Comparison of ENCODE assay signal across 21 cellular contexts in the genomic region with DNA sequence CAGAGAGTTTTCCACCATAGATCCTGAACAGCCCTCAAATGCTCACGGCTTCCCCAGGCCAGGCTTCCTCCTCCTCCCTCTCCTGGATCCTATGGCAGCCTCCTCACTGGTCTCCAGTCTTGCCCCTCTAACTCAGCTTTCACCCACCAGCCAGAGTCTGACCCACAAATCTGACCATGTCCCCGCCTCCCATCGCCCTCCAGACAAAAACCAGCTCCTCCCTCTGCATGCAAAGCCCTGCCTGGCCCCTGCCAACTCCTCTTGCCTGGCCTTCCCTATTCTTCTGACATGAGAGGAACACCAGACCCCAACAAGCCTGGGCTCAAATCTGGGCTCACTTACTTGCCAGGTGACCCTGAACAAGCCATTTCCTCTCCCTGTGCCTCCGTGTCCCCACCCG. TPM values are rescaled to one million over a fixed set of nuclear protein-coding genes. Genes with fewer than 3 reads are reported as not detected.
DNase-seq lines count a peak whose midpoint lies in the region; ATAC-seq and TF ChIP-seq lines count a peak whose summit lies in the region.
"Had no signal": no experiment of that assay in that cellular context is flagged by ENCODE, and none has a peak within 500 bp of the region (broad histone marks: within the 10 kb centered on the region; RNA-seq: fewer than 3 reads in every experiment).

No MANE protein-coding gene starts in this region.

- TF ChIP-seq CTCF in natural killer cell (IDR thresholded peaks at IDR 0.05) (no peak), mesothelial cell of epicardium (IDR thresholded peaks at IDR 0.05; ENCODE audit: unreplicated experiment) (no peak)

- H3K27me3 Mint-ChIP-seq in natural killer cell (ENCODE audit: low read depth in 2 of 2) (no peaks in the 10 kb centered on the region), mesothelial cell of epicardium (ENCODE audit: low read depth) (no peaks in the 10 kb centered on the region)
- no peaks in the 10 kb centered on the region for H3K27me3 Mint-ChIP-seq in natural killer cell treated with Interleukin-12 subunit alpha and Interleukin-12 subunit beta and Interleukin-15 and Interleukin-18, amount 100 ng/mL, for 72 hours
- no peaks in the 10 kb centered on the region for H3K27me3 Mint-ChIP-seq in central memory CD8-positive, alpha-beta T cell
- H3K27me3 Mint-ChIP-seq: activated naive CD8-positive, alpha-beta T cell treated with anti-CD3 and anti-CD28 coated beads for 36 hours; CD4-positive, CD25-positive, alpha-beta regulatory T cell had no signal

- H3K36me3 Mint-ChIP-seq in natural killer cell = peaks cover 12% of the 10 kb centered on the region
- H3K36me3 Mint-ChIP-seq in natural killer cell treated with Interleukin-12 subunit alpha and Interleukin-12 subunit beta and Interleukin-15 and Interleukin-18, amount 100 ng/mL, for 72 hours = no peaks in the 10 kb centered on the region
- peaks cover 36% of the 10 kb centered on the region for H3K36me3 Mint-ChIP-seq in central memory CD8-positive, alpha-beta T cell (ENCODE audit: insufficient read depth)
- H3K36me3 Mint-ChIP-seq in mesothelial cell of epicardium = peaks cover 25% of the 10 kb centered on the region

- no peak for ATAC-seq in natural killer cell
- ATAC-seq in natural killer cell treated with Interleukin-12 subunit alpha and Interleukin-12 subunit beta and Interleukin-15 and Interleukin-18, amount 100 ng/mL, for 72 hours = no peak
- no peak for ATAC-seq in central memory CD8-positive, alpha-beta T cell (replicated peaks; ENCODE audit: extremely low read depth, poor library complexity, severe bottlenecking)
- ATAC-seq in HG02870 (IDR thresholded peaks at IDR 0.05; ENCODE audit: unreplicated experiment) = no peak
- no peak for ATAC-seq in GM18520 (IDR thresholded peaks at IDR 0.05; ENCODE audit: unreplicated experiment)
- ATAC-seq: activated T-cell treated with anti-CD3 and anti-CD28 coated beads, Interleukin-2, amount 50 U/mL, for 72 hours; heart right ventricle; left ventricle myocardium superior had no signal

- no peak overlapping the region for H3K4me3 Mint-ChIP-seq in natural killer cell
- H3K4me3 Mint-ChIP-seq in natural killer cell treated with Interleukin-12 subunit alpha and Interleukin-12 subunit beta and Interleukin-15 and Interleukin-18, amount 100 ng/mL, for 72 hours = no peak overlapping the region
- no peak overlapping the region for H3K4me3 Mint-ChIP-seq in central memory CD8-positive, alpha-beta T cell
- no peak overlapping the region for H3K4me3 Mint-ChIP-seq in mesothelial cell of epicardium
- H3K4me3 Mint-ChIP-seq: activated naive CD8-positive, alpha-beta T cell treated with anti-CD3 and anti-CD28 coated beads for 36 hours; activated T-cell treated with anti-CD3 and anti-CD28 coated beads, Interleukin-2, amount 50 U/mL, for 72 hours had no signal

- H3K4me1 Mint-ChIP-seq in natural killer cell (peaks cover 33 to 51% of the 10 kb centered on the region in 2 donors), mesothelial cell of epicardium (peaks cover 33% of the 10 kb centered on the region)
- H3K4me1 Mint-ChIP-seq in natural killer cell treated with Interleukin-12 subunit alpha and Interleukin-12 subunit beta and Interleukin-15 and Interleukin-18, amount 100 ng/mL, for 72 hours (ENCODE audit: low read depth in 2 of 2) = peaks cover 0 to 34% of the 10 kb centered on the region in 2 donors
- H3K4me1 Mint-ChIP-seq in central memory CD8-positive, alpha-beta T cell = peaks cover 41% of the 10 kb centered on the region
- H3K4me1 Mint-ChIP-seq: activated naive CD8-positive, alpha-beta T cell treated with anti-CD3 and anti-CD28 coated beads for 36 hours had no signal

- DNase-seq in natural killer cell (no peak), mesothelial cell of epicardium (ENCODE audit: low spot score in 2 of 2, unreplicated experiment in 2 of 2) (no peak), CD1c-positive myeloid dendritic cell (ENCODE audit: extremely low spot score) (no peak)
- no peak for DNase-seq in natural killer cell treated with Interleukin-12 subunit alpha and Interleukin-12 subunit beta and Interleukin-15 and Interleukin-18, amount 100 ng/mL, for 72 hours (ENCODE audit: low spot score)
- DNase-seq in central memory CD8-positive, alpha-beta T cell (ENCODE audit: low spot score in 2 of 2) = no peak
- DNase-seq in activated T-cell treated with anti-CD3 and anti-CD28 coated beads, Interleukin-2, amount 50 U/mL, for 1 hour = no peak
- DNase-seq: activated naive CD8-positive, alpha-beta T cell treated with anti-CD3 and anti-CD28 coated beads for 36 hours; activated T-cell treated with anti-CD3 and anti-CD28 coated beads, Interleukin-2, amount 50 U/mL, for 72 hours; CD4-positive, CD25-positive, alpha-beta regulatory T cell; DMS53; GF-D8; heart right ventricle; KG1; left ventricle myocardium superior; NCI-H1694 treated with DMSO at 0.1 percent for 48 hours; NCI-H226; PC-9; sigmoid colon; SJCRH30 had no signal

- intact Hi-C loops in natural killer cell (cut with micrococcal nuclease) = no loop called here

- H3K9me3 Mint-ChIP-seq in natural killer cell (no peaks in the 10 kb centered on the region), mesothelial cell of epicardium (no peaks in the 10 kb centered on the region)
- H3K9me3 Mint-ChIP-seq in natural killer cell treated with Interleukin-12 subunit alpha and Interleukin-12 subunit beta and Interleukin-15 and Interleukin-18, amount 100 ng/mL, for 72 hours = no peaks in the 10 kb centered on the region
- no peaks in the 10 kb centered on the region for H3K9me3 Mint-ChIP-seq in central memory CD8-positive, alpha-beta T cell
- H3K9me3 Mint-ChIP-seq: activated naive CD8-positive, alpha-beta T cell treated with anti-CD3 and anti-CD28 coated beads for 36 hours; activated T-cell treated with anti-CD3 and anti-CD28 coated beads, Interleukin-2, amount 50 U/mL, for 72 hours; CD4-positive, CD25-positive, alpha-beta regulatory T cell had no signal

- peak overlapping the region; percentile 46 to 86 for H3K27ac Mint-ChIP-seq in natural killer cell
- H3K27ac Mint-ChIP-seq in natural killer cell treated with Interleukin-12 subunit alpha and Interleukin-12 subunit beta and Interleukin-15 and Interleukin-18, amount 100 ng/mL, for 72 hours = peak overlapping the region in 1 of 2 donors; percentile 2
- H3K27ac Mint-ChIP-seq in central memory CD8-positive, alpha-beta T cell (ENCODE audit: low read depth) = peak overlapping the region; percentile 71
- H3K27ac Mint-ChIP-seq in mesothelial cell of epicardium = peak overlapping the region; percentile 51
- H3K27ac Mint-ChIP-seq: activated T-cell treated with anti-CD3 and anti-CD28 coated beads, Interleukin-2, amount 50 U/mL, for 72 hours had no signal

RNA-seq across cellular contexts. Expression of a gene that starts 32.4 kb away (rescaled TPM):
- 10 to 100 TPM in 1 of 3 donors, 1 to 10 TPM in 2; 8.7 to 11.9 (median 9.0) TPM for total RNA-seq in natural killer cell
- total RNA-seq in natural killer cell treated with Interleukin-12 subunit alpha and Interleukin-12 subunit beta and Interleukin-15 and Interleukin-18, amount 100 ng/mL, for 72 hours = 1 to 10 TPM; 2.5 to 7.7 TPM
- 0.63 to 1.4 TPM (median 1.1 TPM) in 3 replicates for total RNA-seq in mesothelial cell of epicardium

RNA-seq across cellular contexts. Expression of a gene that starts 45.6 kb away (rescaled TPM):
- total RNA-seq in natural killer cell (100 to 1,000 TPM; 293 to 327 (median 296) TPM), mesothelial cell of epicardium (154 to 163 TPM (median 155 TPM) in 3 replicates)
- total RNA-seq in natural killer cell treated with Interleukin-12 subunit alpha and Interleukin-12 subunit beta and Interleukin-15 and Interleukin-18, amount 100 ng/mL, for 72 hours = 100 to 1,000 TPM; 206 to 220 TPM
